1 cellular context compared by ENCODE assay signal in the genomic region with DNA sequence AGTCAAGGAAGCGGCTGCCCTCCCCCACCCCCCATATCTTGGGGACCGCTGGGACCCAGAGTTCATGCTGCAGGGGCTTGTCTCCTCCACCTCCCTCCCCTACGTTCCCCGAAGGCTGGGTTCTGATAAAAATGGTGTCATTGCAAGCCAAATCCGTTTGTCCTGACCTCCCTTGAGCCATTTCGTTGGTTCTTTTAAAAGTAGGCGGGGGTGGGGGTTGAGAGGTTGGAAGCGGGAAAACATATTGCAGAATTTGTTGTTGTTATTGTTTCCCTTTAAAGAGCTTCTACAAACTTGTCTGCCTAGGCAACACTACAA.
TF ChIP-seq lines count a peak whose summit lies in the region.

No MANE protein-coding gene starts in this region.

TF ChIP-seq in WTC11, 78 proteins besides CTCF, POLR2A, EP300 and RAD21 (continued from another document):
- TF ChIP-seq, protein P1, sequence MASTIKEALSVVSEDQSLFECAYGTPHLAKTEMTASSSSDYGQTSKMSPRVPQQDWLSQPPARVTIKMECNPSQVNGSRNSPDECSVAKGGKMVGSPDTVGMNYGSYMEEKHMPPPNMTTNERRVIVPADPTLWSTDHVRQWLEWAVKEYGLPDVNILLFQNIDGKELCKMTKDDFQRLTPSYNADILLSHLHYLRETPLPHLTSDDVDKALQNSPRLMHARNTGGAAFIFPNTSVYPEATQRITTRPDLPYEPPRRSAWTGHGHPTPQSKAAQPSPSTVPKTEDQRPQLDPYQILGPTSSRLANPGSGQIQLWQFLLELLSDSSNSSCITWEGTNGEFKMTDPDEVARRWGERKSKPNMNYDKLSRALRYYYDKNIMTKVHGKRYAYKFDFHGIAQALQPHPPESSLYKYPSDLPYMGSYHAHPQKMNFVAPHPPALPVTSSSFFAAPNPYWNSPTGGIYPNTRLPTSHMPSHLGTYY (CRISPR knock-in tag; IDR thresholded peaks at IDR 0.05): no peak
